ENCODE assay signal across 8 cellular contexts in genomic region chr17:45394913-45395568, GRCh38. TPM values are rescaled to one million over a fixed set of nuclear protein-coding genes. Genes with fewer than 3 reads are reported as not detected.
DNase-seq lines count a peak whose midpoint lies in the region; ATAC-seq and TF ChIP-seq lines count a peak whose summit lies in the region.

No MANE protein-coding gene starts in this region.

- peak overlapping the region; percentile 75 for H2AFZ ChIP-seq in GM23248

- intact Hi-C loops in aorta (cut with DNase I), result no loop called here

- TF ChIP-seq CTCF in AG09319 (IDR thresholded peaks at IDR 0.05; ENCODE audit: low read depth, low read length) (peak; percentile 67), foreskin keratinocyte (conservative IDR thresholded peaks at IDR 0.05) (peak; percentile 85), neural crest cell (conservative IDR thresholded peaks at IDR 0.05) (peak; percentile 83)

- no peaks in the 10 kb centered on the region for H3K27me3 ChIP-seq in GM23248 (replicated peaks; ENCODE audit: insufficient read depth)
- no peaks in the 10 kb centered on the region for H3K27me3 ChIP-seq in foreskin keratinocyte
- no peaks in the 10 kb centered on the region for H3K27me3 ChIP-seq in aorta (ENCODE audit: control insufficient read depth in 1 of 2, insufficient read depth in 2 of 2, low read length in 1 of 2)

- peak overlapping the region; percentile 56 for H3K9ac ChIP-seq in GM23248

- H3K4me3 ChIP-seq in GM23248 (peak overlapping the region; percentile 57), aorta (ENCODE audit: low read length in 2 of 2) (no peak overlapping the region)

- no peak overlapping the region for H3K4me3 Mint-ChIP-seq in neural crest cell

- no peaks in the 10 kb centered on the region for H4K20me1 ChIP-seq in GM23248 (ENCODE audit: insufficient read depth)

- no peaks in the 10 kb centered on the region for H3K9me2 ChIP-seq in GM23248 (ENCODE audit: insufficient read depth)

- H3K9me3 ChIP-seq in GM23248 (ENCODE audit: low read depth) (no peaks in the 10 kb centered on the region), aorta (ENCODE audit: control insufficient read depth, low read length) (no peaks in the 10 kb centered on the region)

- peak; percentile 18 for ATAC-seq in foreskin keratinocyte
- peak; percentile 80 for ATAC-seq in aorta (ENCODE audit: low FRiP score)
- ATAC-seq in GM21786 (IDR thresholded peaks at IDR 0.05; ENCODE audit: unreplicated experiment), result no peak

- peaks cover 10% of the 10 kb centered on the region for H3K4me1 Mint-ChIP-seq in neural crest cell

- peaks cover 9% of the 10 kb centered on the region for H3K27me3 Mint-ChIP-seq in neural crest cell (ENCODE audit: low read depth)

- no peaks in the 10 kb centered on the region for H3K36me3 Mint-ChIP-seq in neural crest cell (ENCODE audit: low read depth)

- no peaks in the 10 kb centered on the region for H3K79me2 ChIP-seq in GM23248 (ENCODE audit: insufficient read depth)

- H3K36me3 ChIP-seq in GM23248 (ENCODE audit: low read depth) (no peaks in the 10 kb centered on the region), aorta (ENCODE audit: control insufficient read depth in 1 of 2, insufficient read depth in 2 of 2, low read length in 1 of 2) (no peaks in the 10 kb centered on the region)

- peak; percentile 70 for DNase-seq in AG09319 (ENCODE audit: extremely low read depth, low read depth)
- DNase-seq in GM23248, result peak; percentile 89
- peak; percentile 29 for DNase-seq in NCI-H748 treated with DMSO at 0.1 percent for 48 hours (lab: John Stamatoyannopoulos, UW)
- DNase-seq in activated T-cell treated with anti-CD3 and anti-CD28 coated beads, Interleukin-2, amount 50 U/mL, for 1 hour, result peak; percentile 41
- DNase-seq in foreskin keratinocyte, result no peak
- DNase-seq in neural crest cell (ENCODE audit: low read depth, low spot score), result peak; percentile 85
- DNase-seq in aorta, result peak in 1 of 2 donors; percentile 80

- no peak overlapping the region for H3K27ac Mint-ChIP-seq in neural crest cell (ENCODE audit: unreplicated experiment)

- no peak overlapping the region for H3K27ac ChIP-seq in GM23248
- no peak overlapping the region for H3K27ac ChIP-seq in foreskin keratinocyte
- H3K27ac ChIP-seq in aorta (ENCODE audit: low read depth in 1 of 2, low read length in 2 of 2), result no peak overlapping the region

- in situ Hi-C loops in GM23248 (cut with MboI), result loop anchor here (10.0 kb wide), 1 partner anchor 170 kb away; the partner anchor contains the start of gene FMNL1

- no peaks in the 10 kb centered on the region for H3F3A ChIP-seq in GM23248 (ENCODE audit: insufficient read depth)

- peak overlapping the region; percentile 34 for H3K4me2 ChIP-seq in GM23248 (ENCODE audit: unreplicated experiment)

- H3K9me3 Mint-ChIP-seq in neural crest cell, result no peaks in the 10 kb centered on the region

- H3K4me1 ChIP-seq in GM23248 (ENCODE audit: insufficient read depth) (no peaks in the 10 kb centered on the region), foreskin keratinocyte (no peaks in the 10 kb centered on the region), aorta (ENCODE audit: control insufficient read depth in 1 of 2, insufficient read depth in 2 of 2, low read length in 2 of 2) (no peaks in the 10 kb centered on the region)

- WGBS in GM23248 (ENCODE audit: low coverage in 1 of 2, low lambda C conversion rate in 2 of 2, missing lambda C conversion rate in 2 of 2), 2 experiments, result 3% methylated on average over 30 of the region's 30 CpGs
- WGBS in aorta, 2 donors, result 5 to 6% methylated on average over 30 of the region's 30 CpGs

RNA-seq across cellular contexts. Expression of gene ARHGAP27, which starts 37.6 kb away (rescaled TPM):
- 1.3 and 3.4 TPM in 2 replicates for total RNA-seq in GM23248 (2014; rRNA removed; shearing (Covaris generic))
- polyA plus RNA-seq in GM23248 (2016; fragmentation: Nextera tagmentation; extraction: Ambion mirVana) (0.33 and 0.59 TPM in 2 replicates), foreskin keratinocyte (9.5 and 10.0 TPM in 2 replicates), aorta (1 to 10 TPM; 5.4 to 9.4 TPM)
- total RNA-seq in foreskin keratinocyte (13.3 and 13.5 TPM in 2 replicates), neural crest cell (1.4 and 2.5 TPM in 2 replicates), aorta (10 to 100 TPM; 17.8 to 41.0 TPM)

Comparison
In these comparisons a context has a peak if more than half of its experiments do, and no peak if none do; other contexts are left out.
1. DNase-seq: peak in AG09319 (single experiment), GM23248 (single experiment), NCI-H748 treated with DMSO at 0.1 percent for 48 hours (single experiment), activated T-cell treated with anti-CD3 and anti-CD28 coated beads, Interleukin-2, amount 50 U/mL, for 1 hour (single experiment) and neural crest cell (single experiment); none in foreskin keratinocyte (0 of 2).
2. Peak in every context shown above with its lines, with median percentiles within 50 percentile points of each other: CTCF ChIP-seq.